In the genomic region with DNA sequence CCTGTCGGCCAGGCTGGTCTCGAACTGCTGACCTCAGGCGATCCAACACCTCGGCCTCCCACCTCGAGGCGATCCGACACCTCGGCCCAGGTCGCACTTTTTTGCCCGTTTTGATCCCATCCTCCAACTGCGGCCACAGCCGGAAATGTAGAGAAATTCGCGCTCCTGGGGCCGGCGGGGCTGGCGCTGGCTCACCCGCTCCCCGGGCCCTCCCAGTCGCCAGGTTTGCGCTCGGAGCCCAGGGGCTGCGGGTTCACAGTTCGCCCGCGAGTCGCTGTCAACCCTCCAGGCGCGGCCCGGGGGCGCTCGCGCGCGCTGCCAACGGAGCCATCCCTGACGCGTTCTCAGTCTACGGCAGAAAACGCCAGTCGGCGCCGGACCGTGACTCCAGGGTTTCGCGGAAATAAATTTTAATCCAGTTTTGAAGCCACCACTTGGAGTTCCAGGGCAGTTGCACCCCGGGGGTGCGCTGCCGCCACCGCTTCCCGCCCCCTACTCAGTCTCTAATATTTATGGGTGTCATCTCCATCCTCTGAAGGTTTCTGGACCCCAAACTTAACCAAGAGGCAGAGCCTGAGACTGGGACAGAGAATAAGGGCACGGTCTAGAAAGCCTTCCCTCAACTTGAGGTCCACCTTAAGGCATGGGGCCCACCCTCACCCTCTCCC, we compare ENCODE assay signal across 8 cellular contexts. TPM values are rescaled to one million over a fixed set of nuclear protein-coding genes. Genes with fewer than 3 reads are reported as not detected.
A peak's percentile ranks its signal among the peaks of the same experiment; 100 is the strongest.
DNase-seq lines count a peak whose midpoint lies in the region; ATAC-seq and TF ChIP-seq lines count a peak whose summit lies in the region.

No MANE protein-coding gene starts in this region.

- peak; percentile 75 for TF ChIP-seq CTCF in CD8-positive, alpha-beta T cell (IDR thresholded peaks at IDR 0.05)
- TF ChIP-seq CTCF in left lung (IDR thresholded peaks at IDR 0.05): peak; percentile 51 to 57

- H3K4me1 Mint-ChIP-seq in CD8-positive, alpha-beta T cell (ENCODE audit: low read depth): peaks cover 45% of the 10 kb centered on the region
- peaks cover 38% of the 10 kb centered on the region for H3K4me1 Mint-ChIP-seq in central memory CD8-positive, alpha-beta T cell

- H3K9me3 Mint-ChIP-seq in CD8-positive, alpha-beta T cell: no peaks in the 10 kb centered on the region
- H3K9me3 Mint-ChIP-seq in central memory CD8-positive, alpha-beta T cell: no peaks in the 10 kb centered on the region

- peak overlapping the region; percentile 40 for H3K27ac ChIP-seq in CD8-positive, alpha-beta T cell (ENCODE audit: low read depth, low read length)
- H3K27ac ChIP-seq in left lung: peak overlapping the region; percentile 79 to 100

- peak overlapping the region; percentile 48 for H3K4me3 ChIP-seq in CD8-positive, alpha-beta T cell (ENCODE audit: low read depth, low read length)
- peak overlapping the region in 1 of 2 donors; percentile 23 for H3K4me3 ChIP-seq in left lung

- H3K36me3 ChIP-seq in CD8-positive, alpha-beta T cell (ENCODE audit: insufficient read depth, low read length): no peaks in the 10 kb centered on the region
- no peaks in the 10 kb centered on the region for H3K36me3 ChIP-seq in left lung

- peak overlapping the region; percentile 54 for H3K4me3 Mint-ChIP-seq in CD8-positive, alpha-beta T cell
- peak overlapping the region; percentile 65 for H3K4me3 Mint-ChIP-seq in central memory CD8-positive, alpha-beta T cell

- H3K9me3 ChIP-seq in CD8-positive, alpha-beta T cell (ENCODE audit: low read length): no peaks in the 10 kb centered on the region
- no peaks in the 10 kb centered on the region for H3K9me3 ChIP-seq in left lung

- ATAC-seq in CD8-positive, alpha-beta T cell: peak; percentile 54
- ATAC-seq in central memory CD8-positive, alpha-beta T cell (replicated peaks; ENCODE audit: extremely low read depth, poor library complexity, severe bottlenecking): peak; percentile 46
- ATAC-seq in left lung (peak; percentile 52), GM21515 (IDR thresholded peaks at IDR 0.05; ENCODE audit: unreplicated experiment) (no peak), HG03571 (IDR thresholded peaks at IDR 0.05; ENCODE audit: unreplicated experiment) (no peak)

- CTCF ChIA-PET in CD8-positive, alpha-beta T cell (lab: Charles Lee): interaction anchor here (1.0 to 2.8 kb wide), 6 partner anchors 9 to 22 kb away, joined by 3 to 15 read pairs (median 4); a partner anchor contains a TSS

- intact Hi-C loops in CD8-positive, alpha-beta T cell (cut with DNase I, micrococcal nuclease): loop anchor here (1.0 to 2.0 kb wide), 4 partner anchors 13 to 39 kb away; a partner anchor contains a TSS
- intact Hi-C loops in left lung (cut with DNase I): no loop called here

- DNase-seq in CD8-positive, alpha-beta T cell: peak; percentile 62 to 86 (median 81)
- DNase-seq in HUDEP-2 (lab: John Stamatoyannopoulos, UW; ENCODE audit: unreplicated experiment in 76 of 76) (peak in 56 of 76 experiments; percentile 10 to 74 (median 46)), left lung (peak; percentile 87 to 98)
- DNase-seq in activated CD4-positive, CD25-positive, alpha-beta regulatory T cell treated with anti-CD3 and anti-CD28 coated beads, Interleukin-2, amount 50 U/mL, for 16 hours (ENCODE audit: low read depth, low spot score): peak; percentile 68
- DNase-seq in central memory CD8-positive, alpha-beta T cell (ENCODE audit: low spot score in 2 of 2): peak; percentile 72 to 78
- DNase-seq in stimulated activated CD4-positive, alpha-beta T cell treated with anti-CD3 and anti-CD28 coated beads, TNF-alpha, amount 100 ng/mL, for 48 hours (ENCODE audit: low read depth in 3 of 3): peak in 2 of 3 donors; percentile 71 to 81

- peak overlapping the region; percentile 57 for H3K27ac Mint-ChIP-seq in CD8-positive, alpha-beta T cell
- peak overlapping the region; percentile 91 for H3K27ac Mint-ChIP-seq in central memory CD8-positive, alpha-beta T cell (ENCODE audit: low read depth)

- H3K36me3 Mint-ChIP-seq in CD8-positive, alpha-beta T cell: no peaks in the 10 kb centered on the region
- peaks cover 14% of the 10 kb centered on the region for H3K36me3 Mint-ChIP-seq in central memory CD8-positive, alpha-beta T cell (ENCODE audit: insufficient read depth)

- peaks cover 42% of the 10 kb centered on the region for H3K4me1 ChIP-seq in CD8-positive, alpha-beta T cell (ENCODE audit: insufficient read depth, low read length)
- H3K4me1 ChIP-seq in left lung: peaks cover 26 to 85% of the 10 kb centered on the region in 2 donors

- H3K27me3 Mint-ChIP-seq in CD8-positive, alpha-beta T cell (ENCODE audit: low read depth): no peaks in the 10 kb centered on the region
- no peaks in the 10 kb centered on the region for H3K27me3 Mint-ChIP-seq in central memory CD8-positive, alpha-beta T cell

- POLR2A ChIA-PET in CD8-positive, alpha-beta T cell (lab: Charles Lee): interaction anchor here (0.6 kb wide), 1 partner anchor 19 kb away, joined by 3 read pairs; a partner anchor contains a TSS

- H3K27me3 ChIP-seq in CD8-positive, alpha-beta T cell (ENCODE audit: insufficient read depth, low read length): no peaks in the 10 kb centered on the region
- H3K27me3 ChIP-seq in left lung: peaks cover 29 to 31% of the 10 kb centered on the region in 2 donors

RNA-seq across cellular contexts. Expression of a gene that starts 1.5 kb away (rescaled TPM):
- 1 to 10 TPM; 2.1 to 2.3 TPM for total RNA-seq in CD8-positive, alpha-beta T cell
- under 1 TPM; 0.29 to 0.73 TPM for total RNA-seq in left lung

RNA-seq across cellular contexts. Expression of a gene that starts 14.4 kb away (rescaled TPM):
- 1 to 10 TPM; 3.4 to 4.7 TPM for total RNA-seq in CD8-positive, alpha-beta T cell
- total RNA-seq in left lung: 100 to 1,000 TPM; 130 to 256 TPM

RNA-seq across cellular contexts. Expression of a gene that starts 18.5 kb away (rescaled TPM):
- total RNA-seq in CD8-positive, alpha-beta T cell: not detected
- total RNA-seq in left lung: not detected

RNA-seq across cellular contexts. Expression of a gene that starts 18.8 kb away (rescaled TPM):
- total RNA-seq in CD8-positive, alpha-beta T cell: 1 to 10 TPM; 1.5 to 4.2 TPM
- 1 to 10 TPM; 2.3 to 3.1 TPM for total RNA-seq in left lung

RNA-seq across cellular contexts. Expression of a gene that starts 34.0 kb away (rescaled TPM):
- total RNA-seq in CD8-positive, alpha-beta T cell: 10 to 100 TPM; 42.4 to 46.0 TPM
- total RNA-seq in left lung: 10 to 100 TPM; 15.3 to 20.0 TPM

Comparison
In these comparisons a context has a peak if more than half of its experiments do, and no peak if none do; other contexts are left out.
1. ATAC-seq: peak in CD8-positive, alpha-beta T cell (single experiment), central memory CD8-positive, alpha-beta T cell (single experiment) and left lung (single experiment); none in GM21515 (single experiment) and HG03571 (single experiment).
2. RNA of a gene that starts 14.4 kb away (total RNA-seq): 130 to 256 TPM in left lung; 3.4 to 4.7 TPM in CD8-positive, alpha-beta T cell; every median in the first group is over 10 times any median in the second.
3. intact Hi-C loops: an anchor here in CD8-positive, alpha-beta T cell (1.0 to 2.0 kb wide); none called in left lung.
4. Peak in every context shown above with its lines, with median percentiles within 50 percentile points of each other: DNase-seq.